ENCODE assay signal across 8 cellular contexts in genomic region chrX:20361890-20362262, GRCh38.
DNase-seq lines count a peak whose midpoint lies in the region; ATAC-seq and TF ChIP-seq lines count a peak whose summit lies in the region.

No MANE protein-coding gene starts in this region.

- H3K9me3 ChIP-seq in tibial artery, result no peaks in the 10 kb centered on the region

- no peak overlapping the region for H3K4me3 ChIP-seq in fibroblast of villous mesenchyme (ENCODE audit: low read depth, low read length)
- H3K4me3 ChIP-seq in tibial artery, result no peak overlapping the region

- ATAC-seq in HG02970 (IDR thresholded peaks at IDR 0.05; ENCODE audit: low FRiP score, unreplicated experiment), result no peak

- no peaks in the 10 kb centered on the region for H3K27me3 Mint-ChIP-seq in progenitor cell of endocrine pancreas
- H3K27me3 Mint-ChIP-seq in activated T-helper 2 cell treated with anti-CD3 and anti-CD28 coated beads, Interferon-gamma antibody, Interleukin-2, Interleukin-4, amounts not matched to agents 10 μg/mL and 5 μg/mL and 100 μg/mL, durations not matched to agents 14 hours and 24 hours and 36 hours (ENCODE audit: low read depth), result peaks cover 12% of the 10 kb centered on the region

- H3K27ac ChIP-seq in tibial artery, result no peak overlapping the region

- peaks cover 18% of the 10 kb centered on the region for H3K9me3 Mint-ChIP-seq in progenitor cell of endocrine pancreas (ENCODE audit: low read depth)
- H3K9me3 Mint-ChIP-seq in activated T-helper 2 cell treated with anti-CD3 and anti-CD28 coated beads, Interferon-gamma antibody, Interleukin-2, Interleukin-4, amounts not matched to agents 10 μg/mL and 5 μg/mL and 100 μg/mL, durations not matched to agents 14 hours and 24 hours and 36 hours, result no peaks in the 10 kb centered on the region

- peaks cover 0 to 9% (median 0%) of the 10 kb centered on the region in 4 donors for H3K4me1 ChIP-seq in tibial artery

- peaks cover 32% of the 10 kb centered on the region for H3K4me1 Mint-ChIP-seq in progenitor cell of endocrine pancreas (ENCODE audit: low read depth)
- no peaks in the 10 kb centered on the region for H3K4me1 Mint-ChIP-seq in activated T-helper 2 cell treated with anti-CD3 and anti-CD28 coated beads, Interferon-gamma antibody, Interleukin-2, Interleukin-4, amounts not matched to agents 10 μg/mL and 5 μg/mL and 100 μg/mL, durations not matched to agents 14 hours and 24 hours and 36 hours (ENCODE audit: low read depth)

- no peaks in the 10 kb centered on the region for H3K36me3 ChIP-seq in tibial artery

- H3K27me3 ChIP-seq in tibial artery, result no peaks in the 10 kb centered on the region

- intact Hi-C loops in tibial artery (cut with DNase I; ENCODE audit: low total_unique reads), result no loop called here
- intact Hi-C loops in activated T-helper 2 cell treated with anti-CD3 and anti-CD28 coated beads, Interferon-gamma antibody, Interleukin-2, Interleukin-4, amounts not matched to agents 10 μg/mL and 5 μg/mL and 100 μg/mL, durations not matched to agents 14 hours and 24 hours and 36 hours (cut with micrococcal nuclease), result no loop called here

- DNase-seq in EL (peak; percentile 77), OCI-M1 (lab: John Stamatoyannopoulos, UW) (peak; percentile 0), fibroblast of villous mesenchyme (ENCODE audit: low read depth) (peak; percentile 84), progenitor cell of endocrine pancreas (ENCODE audit: low spot score, unreplicated experiment) (no peak), tibial artery (no peak), SKM-1 treated with dmso at 0.1 percent for 144 hours (lab: John Stamatoyannopoulos, UW; ENCODE audit: unreplicated experiment) (no peak)
- no peak for DNase-seq in activated T-helper 2 cell treated with anti-CD3 and anti-CD28 coated beads, Interferon-gamma antibody, Interleukin-2, Interleukin-4, amounts not matched to agents 10 μg/mL and 5 μg/mL and 100 μg/mL, durations not matched to agents 14 hours and 24 hours and 36 hours (ENCODE audit: low spot score)

- H3K27ac Mint-ChIP-seq in progenitor cell of endocrine pancreas, result peak overlapping the region; percentile 98
- no peak overlapping the region for H3K27ac Mint-ChIP-seq in activated T-helper 2 cell treated with anti-CD3 and anti-CD28 coated beads, Interferon-gamma antibody, Interleukin-2, Interleukin-4, amounts not matched to agents 10 μg/mL and 5 μg/mL and 100 μg/mL, durations not matched to agents 14 hours and 24 hours and 36 hours

- H3K4me3 Mint-ChIP-seq in progenitor cell of endocrine pancreas (ENCODE audit: low read depth), result no peak overlapping the region
- no peak overlapping the region for H3K4me3 Mint-ChIP-seq in activated T-helper 2 cell treated with anti-CD3 and anti-CD28 coated beads, Interferon-gamma antibody, Interleukin-2, Interleukin-4, amounts not matched to agents 10 μg/mL and 5 μg/mL and 100 μg/mL, durations not matched to agents 14 hours and 24 hours and 36 hours (ENCODE audit: low read depth)

- no peak for TF ChIP-seq CTCF in fibroblast of villous mesenchyme (IDR thresholded peaks at IDR 0.05; ENCODE audit: insufficient read depth, low read depth, low read length)
- no peak for TF ChIP-seq CTCF in progenitor cell of endocrine pancreas (IDR thresholded peaks at IDR 0.05; ENCODE audit: unreplicated experiment)
- TF ChIP-seq CTCF in tibial artery (IDR thresholded peaks at IDR 0.05), result no peak

- no peaks in the 10 kb centered on the region for H3K36me3 Mint-ChIP-seq in progenitor cell of endocrine pancreas (ENCODE audit: insufficient read depth)
- no peaks in the 10 kb centered on the region for H3K36me3 Mint-ChIP-seq in activated T-helper 2 cell treated with anti-CD3 and anti-CD28 coated beads, Interferon-gamma antibody, Interleukin-2, Interleukin-4, amounts not matched to agents 10 μg/mL and 5 μg/mL and 100 μg/mL, durations not matched to agents 14 hours and 24 hours and 36 hours (ENCODE audit: low read depth)

Comparison
In these comparisons a context has a peak if more than half of its experiments do, and no peak if none do; other contexts are left out.
1. DNase-seq: peak in EL (single experiment), OCI-M1 (single experiment) and fibroblast of villous mesenchyme (single experiment); none in progenitor cell of endocrine pancreas (single experiment), tibial artery (0 of 2), activated T-helper 2 cell treated with anti-CD3 and anti-CD28 coated beads, Interferon-gamma antibody, Interleukin-2, Interleukin-4, amounts not matched to agents 10 μg/mL and 5 μg/mL and 100 μg/mL, durations not matched to agents 14 hours and 24 hours and 36 hours (single experiment) and SKM-1 treated with dmso at 0.1 percent for 144 hours (single experiment).